Comparison of ENCODE assay signal across 8 cellular contexts in the genomic region with DNA sequence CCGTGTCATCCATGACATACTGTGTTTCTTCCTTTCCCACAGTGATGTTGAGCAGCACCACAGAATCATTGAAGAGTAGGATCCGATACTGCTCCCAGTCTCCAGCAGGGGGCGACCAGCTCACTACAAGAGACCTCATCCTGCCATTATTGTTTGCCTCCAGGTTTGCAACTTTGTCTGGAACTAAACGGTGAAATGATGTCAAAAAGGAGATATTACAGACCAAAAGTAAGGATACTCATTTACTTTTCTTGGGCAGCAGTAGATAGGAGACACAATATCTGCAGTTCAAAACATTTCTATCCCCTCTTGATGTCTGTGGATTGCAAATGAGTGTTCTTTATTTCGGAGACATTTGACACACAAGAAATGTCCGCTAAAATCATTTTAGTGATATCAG. TPM values are rescaled to one million over a fixed set of nuclear protein-coding genes. Genes with fewer than 3 reads are reported as not detected.
A peak's percentile ranks its signal among the peaks of the same experiment; 100 is the strongest.
DNase-seq lines count a peak whose midpoint lies in the region; ATAC-seq and TF ChIP-seq lines count a peak whose summit lies in the region.

No MANE protein-coding gene starts in this region.

- TF ChIP-seq CTCF in OCI-LY1 (IDR thresholded peaks at IDR 0.05; ENCODE audit: low read length) (peak; percentile 95), thyroid gland (IDR thresholded peaks at IDR 0.05) (peak; percentile 64 to 85 (median 77))

- H3K27me3 ChIP-seq in OCI-LY1 (ENCODE audit: insufficient read depth, low read length) (no peaks in the 10 kb centered on the region), thyroid gland (no peaks in the 10 kb centered on the region)

- no peaks in the 10 kb centered on the region for H3K4me1 ChIP-seq in OCI-LY1 (ENCODE audit: insufficient read depth, low read length, severe bottlenecking)
- no peaks in the 10 kb centered on the region for H3K4me1 ChIP-seq in thyroid gland

- no peak overlapping the region for H2AFZ ChIP-seq in OCI-LY1 (ENCODE audit: low read length)

- H3K9ac ChIP-seq in OCI-LY1 (ENCODE audit: low read length) = no peak overlapping the region

- H3K27ac ChIP-seq in OCI-LY1 (ENCODE audit: low read depth, low read length, poor library complexity, severe bottlenecking) (no peak overlapping the region), thyroid gland (no peak overlapping the region)

- H3K4me3 ChIP-seq in OCI-LY1 (ENCODE audit: low read depth, low read length, poor library complexity, severe bottlenecking) = no peak overlapping the region
- no peak overlapping the region for H3K4me3 ChIP-seq in thyroid gland (replicated peaks in 1 of 3)

- no peaks in the 10 kb centered on the region for H3K79me2 ChIP-seq in OCI-LY1 (ENCODE audit: insufficient read depth, low read length)

- peak; percentile 85 for ATAC-seq in GM19455 (IDR thresholded peaks at IDR 0.05; ENCODE audit: unreplicated experiment)

- H3F3A ChIP-seq in OCI-LY1 (ENCODE audit: insufficient read depth, low read length) = no peaks in the 10 kb centered on the region

- TF ChIP-seq POLR2A in thyroid gland (IDR thresholded peaks at IDR 0.05) = no peak

- H3K36me3 ChIP-seq in OCI-LY1 (ENCODE audit: insufficient read depth, low read length) = no peaks in the 10 kb centered on the region; the same call in 1 of the 2 replicates
- no peaks in the 10 kb centered on the region for H3K36me3 ChIP-seq in thyroid gland

- no peaks in the 10 kb centered on the region for H4K20me1 ChIP-seq in OCI-LY1 (ENCODE audit: insufficient read depth, low read length)

- H3K4me2 ChIP-seq in OCI-LY1 (ENCODE audit: low read length) = no peak overlapping the region

- no peaks in the 10 kb centered on the region for H3K9me2 ChIP-seq in OCI-LY1 (ENCODE audit: low read depth, low read length)

- DNase-seq in COR-L47 (lab: John Stamatoyannopoulos, UW) = peak; percentile 59
- DNase-seq in HK-2 (ENCODE audit: unreplicated experiment) = peak; percentile 56
- peak; percentile 72 for DNase-seq in activated T-cell treated with anti-CD3 and anti-CD28 coated beads, Interleukin-2, amount 50 U/mL, for 48 hours
- DNase-seq in fibroblast of the conjunctiva (ENCODE audit: low read depth) = peak; percentile 60
- peak in 46 of 56 donors; percentile 5 to 81 (median 46) for DNase-seq in nucleus accumbens (lab: John Stamatoyannopoulos, UW)
- DNase-seq in thyroid gland = peak; percentile 73 to 85

- WGBS in thyroid gland, 2 donors = 35 to 36% methylated on average over 6 of the region's 6 CpGs

- intact Hi-C loops in thyroid gland (cut with DNase I) = no loop called here

- H3K9me3 ChIP-seq in OCI-LY1 (ENCODE audit: low read length) = no peaks in the 10 kb centered on the region
- H3K9me3 ChIP-seq in thyroid gland = no peaks in the 10 kb centered on the region

RNA-seq across cellular contexts. Expression of a gene that starts 47.2 kb away (rescaled TPM):
- total RNA-seq in thyroid gland = 10 to 100 TPM; 24.4 to 75.3 (median 36.2) TPM
